8 cellular contexts compared by ENCODE assay signal in the genomic region with DNA sequence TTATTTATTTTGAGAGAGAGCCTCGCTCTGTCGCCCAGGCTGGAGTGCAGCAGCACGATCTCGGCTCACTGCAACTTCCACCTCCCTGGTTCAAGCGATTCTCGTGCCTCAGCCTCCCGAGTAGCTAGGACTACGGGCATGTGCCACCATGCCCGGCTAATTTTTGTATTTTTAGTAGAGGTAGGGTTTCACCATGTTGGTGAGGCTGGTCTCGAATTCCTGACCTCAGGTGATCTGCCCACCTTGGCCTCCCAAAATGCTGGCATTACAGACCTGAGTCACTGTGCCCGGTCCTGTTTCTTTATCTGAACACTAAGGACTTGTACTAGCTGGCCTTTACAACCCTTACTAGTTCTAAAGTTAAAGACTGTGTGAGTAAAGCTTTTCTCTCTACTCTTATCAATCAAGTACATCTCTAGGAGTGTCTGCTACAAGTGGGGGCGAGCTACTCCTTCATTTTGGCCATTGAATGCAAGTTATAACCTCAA. TPM values are rescaled to one million over a fixed set of nuclear protein-coding genes. Genes with fewer than 3 reads are reported as not detected.
DNase-seq lines count a peak whose midpoint lies in the region; ATAC-seq and TF ChIP-seq lines count a peak whose summit lies in the region.
"Not testable (repeated sequence)": the region's sequence is repeated elsewhere in the genome, so short reads cannot be mapped to it uniquely, and the experiment has no call there.

No MANE protein-coding gene starts in this region.

- not testable (repeated sequence) for H3K27ac ChIP-seq in SJCRH30; duodenal mucosa (ENCODE audit: low read depth, low read length); urinary bladder (ENCODE audit: low read depth)
- H3K27ac ChIP-seq in psoas muscle: peak overlapping the region; percentile 84

- ATAC-seq in psoas muscle: peak; percentile 21 to 70 (median 46)

- H3K4me3 Mint-ChIP-seq in activated T-helper 2 cell treated with anti-CD3 and anti-CD28 coated beads, Interferon-gamma antibody, Interleukin-2, Interleukin-4, amounts not matched to agents 10 μg/mL and 5 μg/mL and 100 μg/mL, durations not matched to agents 14 hours and 24 hours and 36 hours (ENCODE audit: low read depth): peak overlapping the region; percentile 84

- H3K9ac ChIP-seq in duodenal mucosa (ENCODE audit: low read depth in 1 of 2, low read length in 2 of 2): peak overlapping the region; percentile 58 to 84

- intact Hi-C loops in activated T-helper 2 cell treated with anti-CD3 and anti-CD28 coated beads, Interferon-gamma antibody, Interleukin-2, Interleukin-4, amounts not matched to agents 10 μg/mL and 5 μg/mL and 100 μg/mL, durations not matched to agents 14 hours and 24 hours and 36 hours (cut with micrococcal nuclease): loop anchor here (1.0 to 5.0 kb wide), 3 partner anchors 9 to 70 kb away; partner anchors contain the start of gene ERAP1
- intact Hi-C loops in psoas muscle (cut with DNase I): loop anchor here in 1 of 2 donors (10.0 kb wide), 1 partner anchor 138 kb away; no protein-coding TSS in a partner anchor

- H3K4me1 ChIP-seq in SJCRH30; psoas muscle; urinary bladder (ENCODE audit: insufficient read depth): not testable (repeated sequence)
- peaks cover 41 to 42% of the 10 kb centered on the region in 2 donors for H3K4me1 ChIP-seq in duodenal mucosa (ENCODE audit: control insufficient read depth in 1 of 2, insufficient read depth in 2 of 2, low read length in 2 of 2)

- not testable (repeated sequence) for H3K9me3 ChIP-seq in SJCRH30 (replicated peaks); duodenal mucosa (ENCODE audit: control insufficient read depth in 1 of 2, low read length in 2 of 2); psoas muscle

- not testable (repeated sequence) for H3K9me3 Mint-ChIP-seq in activated T-helper 2 cell treated with anti-CD3 and anti-CD28 coated beads, Interferon-gamma antibody, Interleukin-2, Interleukin-4, amounts not matched to agents 10 μg/mL and 5 μg/mL and 100 μg/mL, durations not matched to agents 14 hours and 24 hours and 36 hours

- H3K36me3 ChIP-seq in GM06990 (ENCODE audit: control insufficient read depth, insufficient read depth, low read length); SJCRH30; kidney epithelial cell (ENCODE audit: control insufficient read depth, insufficient read depth, low read length); psoas muscle (ENCODE audit: insufficient read depth in 1 of 2, low read depth in 1 of 2); urinary bladder (ENCODE audit: insufficient read depth): not testable (repeated sequence)
- H3K36me3 ChIP-seq in duodenal mucosa (ENCODE audit: control insufficient read depth in 1 of 2, insufficient read depth in 2 of 2, low read length in 2 of 2): peaks cover 10 to 12% of the 10 kb centered on the region in 2 donors

- DNase-seq in GM06990 (ENCODE audit: extremely low read depth, insufficient read length); SJCRH30; activated T-helper 2 cell treated with anti-CD3 and anti-CD28 coated beads, Interferon-gamma antibody, Interleukin-2, Interleukin-4, amounts not matched to agents 10 μg/mL and 5 μg/mL and 100 μg/mL, durations not matched to agents 14 hours and 24 hours and 36 hours (ENCODE audit: low spot score); kidney epithelial cell (ENCODE audit: low read depth); psoas muscle: not testable (repeated sequence)
- peak; percentile 28 for DNase-seq in HT-29 (ENCODE audit: low spot score)

- not testable (repeated sequence) for TF ChIP-seq CTCF in GM06990 (IDR thresholded peaks at IDR 0.05; ENCODE audit: insufficient read depth, low read length, poor library complexity, severe bottlenecking); kidney epithelial cell (IDR thresholded peaks at IDR 0.05; ENCODE audit: insufficient read depth, low read length, poor library complexity, severe bottlenecking); psoas muscle (IDR thresholded peaks at IDR 0.05)

- WGBS in psoas muscle, 3 donors: 5 to 32% (median 9%) methylated on average over 12 of the region's 12 CpGs
- 58% methylated on average over 12 of the region's 12 CpGs for WGBS in urinary bladder

- H3K4me1 Mint-ChIP-seq in activated T-helper 2 cell treated with anti-CD3 and anti-CD28 coated beads, Interferon-gamma antibody, Interleukin-2, Interleukin-4, amounts not matched to agents 10 μg/mL and 5 μg/mL and 100 μg/mL, durations not matched to agents 14 hours and 24 hours and 36 hours (ENCODE audit: low read depth): peaks cover 65% of the 10 kb centered on the region

- H3K27me3 ChIP-seq in GM06990 (replicated peaks; ENCODE audit: control insufficient read depth, insufficient read depth, low read length); SJCRH30; duodenal mucosa (ENCODE audit: control insufficient read depth in 1 of 2, insufficient read depth in 2 of 2, low read length in 2 of 2); kidney epithelial cell (ENCODE audit: control insufficient read depth, insufficient read depth, low read length); psoas muscle (ENCODE audit: insufficient read depth in 3 of 3, low read length in 2 of 3): not testable (repeated sequence)

- H3K4me3 ChIP-seq in GM06990 (replicated peaks; ENCODE audit: low read depth, low read length) (peak overlapping the region; percentile 77), SJCRH30 (peak overlapping the region; percentile 65), duodenal mucosa (ENCODE audit: low read depth in 1 of 2, low read length in 2 of 2) (peak overlapping the region; percentile 91 to 95), kidney epithelial cell (ENCODE audit: low read depth, low read length) (peak overlapping the region; percentile 43), psoas muscle (peak overlapping the region; percentile 86), urinary bladder (ENCODE audit: low read depth, low read length) (peak overlapping the region; percentile 53)

- peak overlapping the region; percentile 85 for H3K27ac Mint-ChIP-seq in activated T-helper 2 cell treated with anti-CD3 and anti-CD28 coated beads, Interferon-gamma antibody, Interleukin-2, Interleukin-4, amounts not matched to agents 10 μg/mL and 5 μg/mL and 100 μg/mL, durations not matched to agents 14 hours and 24 hours and 36 hours

- H3K27me3 Mint-ChIP-seq in activated T-helper 2 cell treated with anti-CD3 and anti-CD28 coated beads, Interferon-gamma antibody, Interleukin-2, Interleukin-4, amounts not matched to agents 10 μg/mL and 5 μg/mL and 100 μg/mL, durations not matched to agents 14 hours and 24 hours and 36 hours (ENCODE audit: low read depth): not testable (repeated sequence)

- H3K36me3 Mint-ChIP-seq in activated T-helper 2 cell treated with anti-CD3 and anti-CD28 coated beads, Interferon-gamma antibody, Interleukin-2, Interleukin-4, amounts not matched to agents 10 μg/mL and 5 μg/mL and 100 μg/mL, durations not matched to agents 14 hours and 24 hours and 36 hours (ENCODE audit: low read depth): peaks cover 26% of the 10 kb centered on the region

RNA-seq across cellular contexts. Expression of gene ERAP2, which starts 0.7 kb away (rescaled TPM):
- total RNA-seq in HT-29 (2014; rRNA removed; shearing (Covaris generic)): 23.3 and 31.6 TPM in 2 replicates
- 4.2 and 6.7 TPM in 2 replicates for total RNA-seq in SJCRH30 (2014; rRNA removed; shearing (Covaris generic))
- total RNA-seq in activated T-helper 2 cell treated with anti-CD3 and anti-CD28 coated beads, Interferon-gamma antibody, Interleukin-2, Interleukin-4, amounts not matched to agents 10 μg/mL and 5 μg/mL and 100 μg/mL, durations not matched to agents 14 hours and 24 hours and 36 hours: 46.8 and 49.3 TPM in 2 replicates
- total RNA-seq in kidney epithelial cell: 19.1 and 19.2 TPM in 2 replicates
- 1 to 10 TPM; 3.0 to 6.4 (median 3.2) TPM for total RNA-seq in psoas muscle
- 1 to 10 TPM in 1 of 3 donors, under 1 TPM in 2; 0.23 to 4.4 (median 0.55) TPM for polyA plus RNA-seq in psoas muscle
- total RNA-seq in urinary bladder: 53.2 TPM
- polyA plus RNA-seq in urinary bladder: 13.0 TPM

RNA-seq across cellular contexts. Expression of gene LNPEP, which starts 58.9 kb away (rescaled TPM):
- total RNA-seq in HT-29 (2014; rRNA removed; shearing (Covaris generic)): 6.1 and 7.8 TPM in 2 replicates
- total RNA-seq in SJCRH30 (2014; rRNA removed; shearing (Covaris generic)): 28.2 and 35.3 TPM in 2 replicates
- 37.5 and 37.9 TPM in 2 replicates for total RNA-seq in activated T-helper 2 cell treated with anti-CD3 and anti-CD28 coated beads, Interferon-gamma antibody, Interleukin-2, Interleukin-4, amounts not matched to agents 10 μg/mL and 5 μg/mL and 100 μg/mL, durations not matched to agents 14 hours and 24 hours and 36 hours
- total RNA-seq in kidney epithelial cell (24.6 and 25.5 TPM in 2 replicates), psoas muscle (10 to 100 TPM; 30.4 to 62.8 (median 45.4) TPM), urinary bladder (99.2 TPM)
- polyA plus RNA-seq in psoas muscle (10 to 100 TPM in 1 of 3 donors, 1 to 10 TPM in 2; 4.1 to 12.4 (median 4.3) TPM), urinary bladder (10.1 TPM)

Comparison
In these comparisons a context has a peak if more than half of its experiments do, and no peak if none do; other contexts are left out.
1. H3K4me3 ChIP-seq: peak in every context shown above with its lines; median percentile 93 in duodenal mucosa; 86 in psoas muscle; 77 in GM06990; 65 in SJCRH30; 53 in urinary bladder; 43 in kidney epithelial cell.